In genomic region chr1:218361298-218362065, GRCh38 we compare ENCODE assay signal across 8 cellular contexts. TPM values are rescaled to one million over a fixed set of nuclear protein-coding genes. Genes with fewer than 3 reads are reported as not detected.
DNase-seq lines count a peak whose midpoint lies in the region; ATAC-seq and TF ChIP-seq lines count a peak whose summit lies in the region.
"Had no signal": no experiment of that assay in that cellular context is flagged by ENCODE, and none has a peak within 500 bp of the region (broad histone marks: within the 10 kb centered on the region; RNA-seq: fewer than 3 reads in every experiment).

No MANE protein-coding gene starts in this region.

- 0 out of 2 replicates have a peak, but pooled peaks have one; percentile 8 for TF ChIP-seq CTCF in GM12875 (IDR thresholded peaks at IDR 0.05; ENCODE audit: borderline replicate concordance, insufficient read depth, low read depth, low read length)
- peak; percentile 74 for TF ChIP-seq CTCF in choroid plexus epithelial cell (conservative IDR thresholded peaks at IDR 0.05; ENCODE audit: low read depth, low read length)
- peak in 2 of 5 experiments; percentile 11 to 35 for TF ChIP-seq CTCF in tibial nerve (IDR thresholded peaks at IDR 0.05)

- ATAC-seq in HG03108 (IDR thresholded peaks at IDR 0.05; ENCODE audit: unreplicated experiment) (no peak), HG02970 (IDR thresholded peaks at IDR 0.05; ENCODE audit: low FRiP score, unreplicated experiment) (no peak)

- H3K4me1 ChIP-seq in tibial nerve = peaks cover 0 to 25% (median 0%) of the 10 kb centered on the region in 4 donors

- H3K36me3 ChIP-seq in tibial nerve = no peaks in the 10 kb centered on the region
- H3K36me3 ChIP-seq: thoracic aorta had no signal

- DNase-seq in NCI-H2171 treated with DMSO at 0.1 percent for 48 hours (lab: John Stamatoyannopoulos, UW) (peak; percentile 92), choroid plexus epithelial cell (ENCODE audit: low read depth) (peak; percentile 78), pons (ENCODE audit: low spot score) (peak; percentile 46), tibial nerve (ENCODE audit: low spot score in 2 of 2) (no peak)

- no peaks in the 10 kb centered on the region for H3K9me3 ChIP-seq in tibial nerve
- H3K9me3 ChIP-seq: thoracic aorta had no signal

- H3K27me3 ChIP-seq in tibial nerve = no peaks in the 10 kb centered on the region

- H3K27ac ChIP-seq in tibial nerve = no peak overlapping the region

- no peak for TF ChIP-seq EP300 in tibial nerve (IDR thresholded peaks at IDR 0.05)

- 74 to 76% methylated on average over 7 of the region's 7 CpGs for WGBS in tibial nerve, 2 donors

- no peak overlapping the region for H3K4me3 ChIP-seq in GM12875 (ENCODE audit: low read depth, low read length)
- H3K4me3 ChIP-seq in choroid plexus epithelial cell (ENCODE audit: low read depth, low read length) = no peak overlapping the region
- H3K4me3 ChIP-seq in tibial nerve = no peak overlapping the region
- H3K4me3 ChIP-seq: thoracic aorta had no signal

- no peak for TF ChIP-seq POLR2A in tibial nerve (IDR thresholded peaks at IDR 0.05)

RNA-seq across cellular contexts. Expression of gene TGFB2, which starts 16.3 kb away (rescaled TPM):
- 10 to 100 TPM in 1 of 4 donors, 1 to 10 TPM in 3; 7.3 to 13.5 (median 8.3) TPM for total RNA-seq in tibial nerve

Comparison
In these comparisons a context has a peak if more than half of its experiments do, and no peak if none do; other contexts are left out.
1. DNase-seq: peak in NCI-H2171 treated with DMSO at 0.1 percent for 48 hours (single experiment), choroid plexus epithelial cell (single experiment) and pons (single experiment); none in tibial nerve (0 of 2).